ENCODE assay signal across 1 cellular context in the genomic region with DNA sequence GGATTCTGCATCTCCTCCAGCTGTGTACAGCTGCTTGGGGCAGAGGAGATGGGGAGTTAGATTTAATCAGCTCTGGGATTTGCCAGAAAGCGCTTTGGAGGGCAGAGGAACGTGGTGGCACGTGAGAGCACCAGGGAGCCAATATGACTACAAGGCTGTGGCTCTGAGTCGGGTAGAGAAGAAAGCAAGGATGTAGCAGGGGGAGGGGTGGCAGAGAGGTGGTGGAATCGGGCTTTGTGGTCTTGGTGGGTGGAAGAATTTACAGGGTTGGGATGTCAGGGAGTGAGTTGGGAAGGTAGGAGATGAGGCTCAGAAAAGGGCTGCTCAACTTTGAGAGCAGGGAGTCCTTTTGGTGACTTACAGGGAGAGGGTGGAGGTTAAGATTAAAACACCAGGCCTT.
TF ChIP-seq lines count a peak whose summit lies in the region.

No MANE protein-coding gene starts in this region.

TF ChIP-seq in SK-N-SH treated with all-trans-retinoic acid at 6 μM for 48 hours, 23 proteins besides CTCF, POLR2A, EP300 and RAD21 (continued from another document):
- TF ChIP-seq, protein P1, sequence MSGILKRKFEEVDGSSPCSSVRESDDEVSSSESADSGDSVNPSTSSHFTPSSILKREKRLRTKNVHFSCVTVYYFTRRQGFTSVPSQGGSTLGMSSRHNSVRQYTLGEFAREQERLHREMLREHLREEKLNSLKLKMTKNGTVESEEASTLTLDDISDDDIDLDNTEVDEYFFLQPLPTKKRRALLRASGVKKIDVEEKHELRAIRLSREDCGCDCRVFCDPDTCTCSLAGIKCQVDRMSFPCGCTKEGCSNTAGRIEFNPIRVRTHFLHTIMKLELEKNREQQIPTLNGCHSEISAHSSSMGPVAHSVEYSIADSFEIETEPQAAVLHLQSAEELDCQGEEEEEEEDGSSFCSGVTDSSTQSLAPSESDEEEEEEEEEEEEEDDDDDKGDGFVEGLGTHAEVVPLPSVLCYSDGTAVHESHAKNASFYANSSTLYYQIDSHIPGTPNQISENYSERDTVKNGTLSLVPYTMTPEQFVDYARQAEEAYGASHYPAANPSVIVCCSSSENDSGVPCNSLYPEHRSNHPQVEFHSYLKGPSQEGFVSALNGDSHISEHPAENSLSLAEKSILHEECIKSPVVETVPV (CRISPR knock-in tag; IDR thresholded peaks at IDR 0.05), result no peak
- TF ChIP-seq ZNF565 (CRISPR knock-in tag; conservative IDR thresholded peaks at IDR 0.05; ENCODE audit: low read depth) (no peak), ZNF70 (CRISPR knock-in tag; IDR thresholded peaks at IDR 0.05) (no peak), ESRRG (CRISPR knock-in tag; IDR thresholded peaks at IDR 0.05) (no peak), ZC3H10 (CRISPR knock-in tag; IDR thresholded peaks at IDR 0.05) (no peak), ARNTL (CRISPR knock-in tag; IDR thresholded peaks at IDR 0.05; ENCODE audit: borderline replicate concordance, low read depth) (no peak), ISL1 (CRISPR knock-in tag; IDR thresholded peaks at IDR 0.05) (no peak), GLIS3 (CRISPR knock-in tag; IDR thresholded peaks at IDR 0.05) (no peak), ZFP30 (CRISPR knock-in tag; IDR thresholded peaks at IDR 0.05) (no peak), TCF4 (CRISPR knock-in tag; IDR thresholded peaks at IDR 0.05; ENCODE audit: borderline replicate concordance) (no peak), BACH2 (CRISPR knock-in tag; IDR thresholded peaks at IDR 0.05; ENCODE audit: borderline replicate concordance) (no peak)
- TF ChIP-seq, protein P2, sequence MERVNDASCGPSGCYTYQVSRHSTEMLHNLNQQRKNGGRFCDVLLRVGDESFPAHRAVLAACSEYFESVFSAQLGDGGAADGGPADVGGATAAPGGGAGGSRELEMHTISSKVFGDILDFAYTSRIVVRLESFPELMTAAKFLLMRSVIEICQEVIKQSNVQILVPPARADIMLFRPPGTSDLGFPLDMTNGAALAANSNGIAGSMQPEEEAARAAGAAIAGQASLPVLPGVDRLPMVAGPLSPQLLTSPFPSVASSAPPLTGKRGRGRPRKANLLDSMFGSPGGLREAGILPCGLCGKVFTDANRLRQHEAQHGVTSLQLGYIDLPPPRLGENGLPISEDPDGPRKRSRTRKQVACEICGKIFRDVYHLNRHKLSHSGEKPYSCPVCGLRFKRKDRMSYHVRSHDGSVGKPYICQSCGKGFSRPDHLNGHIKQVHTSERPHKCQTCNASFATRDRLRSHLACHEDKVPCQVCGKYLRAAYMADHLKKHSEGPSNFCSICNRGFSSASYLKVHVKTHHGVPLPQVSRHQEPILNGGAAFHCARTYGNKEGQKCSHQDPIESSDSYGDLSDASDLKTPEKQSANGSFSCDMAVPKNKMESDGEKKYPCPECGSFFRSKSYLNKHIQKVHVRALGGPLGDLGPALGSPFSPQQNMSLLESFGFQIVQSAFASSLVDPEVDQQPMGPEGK (CRISPR knock-in tag; IDR thresholded peaks at IDR 0.05; ENCODE audit: borderline replicate concordance), result no peak
TF ChIP-seq in SK-N-SH treated with all-trans-retinoic acid at 6 μM for 48 hours: peak in this region for 0.
